In the genomic region with DNA sequence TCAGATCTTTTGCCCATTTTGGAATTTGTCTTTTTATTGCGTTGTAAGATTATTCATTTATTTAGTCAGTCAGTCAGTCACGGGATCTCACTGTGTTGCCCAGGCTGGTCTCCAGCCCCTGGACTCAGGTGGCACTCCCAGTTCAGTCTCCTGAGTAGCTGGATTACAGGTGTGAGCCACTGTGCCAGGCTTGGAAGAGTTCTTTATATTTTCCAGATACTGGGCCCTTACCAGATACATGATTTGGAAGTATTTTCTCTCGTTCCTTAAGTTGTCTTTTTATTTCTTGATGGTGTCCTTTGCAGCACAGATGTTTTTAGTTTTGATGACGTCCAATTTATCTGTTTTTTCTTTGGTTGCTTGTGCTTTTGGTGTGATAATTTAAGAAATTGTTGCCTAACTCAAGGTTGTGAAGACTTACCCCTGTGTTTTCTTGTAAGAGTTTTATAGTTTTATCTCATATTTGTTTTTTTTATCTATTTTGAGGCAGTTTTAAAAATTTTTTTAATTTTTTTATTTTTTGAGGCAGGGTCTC, we compare ENCODE assay signal across 21 cellular contexts.
"Had no signal": no experiment of that assay in that cellular context is flagged by ENCODE, and none has a peak within 500 bp of the region (broad histone marks: within the 10 kb centered on the region; RNA-seq: fewer than 3 reads in every experiment).

No MANE protein-coding gene starts in this region.

- H3K36me3 Mint-ChIP-seq: natural killer cell had no signal

- H3K4me3 ChIP-seq: hepatocyte, left lung, mucosa of descending colon, skin epidermis, upper lobe of right lung had no signal

- H3K9me3 Mint-ChIP-seq: activated B cell treated with CpG ODN at 0.5 μM for 24 hours; activated CD4-positive, alpha-beta T cell treated with anti-CD3 and anti-CD28 coated beads, Interleukin-2, amount 10 ng/mL, durations not matched to agents 24 days and 14 days; natural killer cell; stimulated activated naive CD8-positive, alpha-beta T cell treated with anti-CD3 and anti-CD28 coated beads, Interleukin-15, Interleukin-2, amounts not matched to agents 100 ng/mL and 50 ng/mL, for 24 hours had no signal

- H3K36me3 ChIP-seq: left lung, upper lobe of right lung had no signal

- DNase-seq: activated B cell treated with CpG ODN at 0.5 μM for 24 hours; activated CD4-positive, alpha-beta T cell treated with anti-CD3 and anti-CD28 coated beads, Interleukin-2, amount 10 ng/mL, durations not matched to agents 24 days and 14 days; activated CD8-positive, alpha-beta memory T cell treated with anti-CD3 and anti-CD28 coated beads for 24 hours; activated naive CD4-positive, alpha-beta T cell; activated naive CD8-positive, alpha-beta T cell treated with anti-CD3 and anti-CD28 coated beads, Interleukin-2, amount 10 ng/mL, durations not matched to agents 7 days and 5 days; effector memory CD4-positive, alpha-beta T cell; kidney; left lung; mammary epithelial cell; mucosa of descending colon; natural killer cell; nucleus accumbens; right cardiac atrium; stimulated activated CD4-positive, alpha-beta T cell treated with anti-CD3 and anti-CD28 coated beads, Interleukin-4, amount 100 ng/mL, for 4 hours; stimulated activated CD8-positive, alpha-beta memory T cell treated with anti-CD3 and anti-CD28 coated beads, Interleukin-4, amount 100 ng/mL, for 48 hours; upper lobe of right lung had no signal

- H3K27me3 Mint-ChIP-seq: activated B cell treated with CpG ODN at 0.5 μM for 24 hours; activated CD4-positive, alpha-beta T cell treated with anti-CD3 and anti-CD28 coated beads, Interleukin-2, amount 10 ng/mL, durations not matched to agents 24 days and 14 days; activated naive CD8-positive, alpha-beta T cell treated with anti-CD3 and anti-CD28 coated beads, Interleukin-2, amount 10 ng/mL, durations not matched to agents 7 days and 5 days; progenitor cell of endocrine pancreas; stimulated activated naive CD8-positive, alpha-beta T cell treated with anti-CD3 and anti-CD28 coated beads, Interleukin-15, Interleukin-2, amounts not matched to agents 100 ng/mL and 50 ng/mL, for 24 hours had no signal

- H3K9me3 ChIP-seq: left lung, mucosa of descending colon, upper lobe of right lung had no signal

- ATAC-seq: left lung, mucosa of descending colon, natural killer cell, right cardiac atrium, upper lobe of right lung had no signal

- H3K27ac Mint-ChIP-seq: activated CD4-positive, alpha-beta T cell treated with anti-CD3 and anti-CD28 coated beads, Interleukin-2, amount 10 ng/mL, durations not matched to agents 24 days and 14 days; activated naive CD8-positive, alpha-beta T cell treated with anti-CD3 and anti-CD28 coated beads, Interleukin-2, amount 10 ng/mL, durations not matched to agents 7 days and 5 days; brain; progenitor cell of endocrine pancreas; stimulated activated naive CD8-positive, alpha-beta T cell treated with anti-CD3 and anti-CD28 coated beads, Interleukin-15, Interleukin-2, amounts not matched to agents 100 ng/mL and 50 ng/mL, for 24 hours had no signal

- H3K27ac ChIP-seq: hepatocyte, left lung, skin epidermis, upper lobe of right lung had no signal

- H3K27me3 ChIP-seq: hepatocyte, left lung, upper lobe of right lung had no signal

- H3K4me3 Mint-ChIP-seq: activated B cell treated with CpG ODN at 0.5 μM for 24 hours; activated CD4-positive, alpha-beta T cell treated with anti-CD3 and anti-CD28 coated beads, Interleukin-2, amount 10 ng/mL, durations not matched to agents 24 days and 14 days; activated naive CD8-positive, alpha-beta T cell treated with anti-CD3 and anti-CD28 coated beads, Interleukin-2, amount 10 ng/mL, durations not matched to agents 7 days and 5 days; brain; natural killer cell; stimulated activated naive CD8-positive, alpha-beta T cell treated with anti-CD3 and anti-CD28 coated beads, Interleukin-15, Interleukin-2, amounts not matched to agents 100 ng/mL and 50 ng/mL, for 24 hours had no signal
